Comparison of ENCODE assay signal across 17 cellular contexts in the genomic region with DNA sequence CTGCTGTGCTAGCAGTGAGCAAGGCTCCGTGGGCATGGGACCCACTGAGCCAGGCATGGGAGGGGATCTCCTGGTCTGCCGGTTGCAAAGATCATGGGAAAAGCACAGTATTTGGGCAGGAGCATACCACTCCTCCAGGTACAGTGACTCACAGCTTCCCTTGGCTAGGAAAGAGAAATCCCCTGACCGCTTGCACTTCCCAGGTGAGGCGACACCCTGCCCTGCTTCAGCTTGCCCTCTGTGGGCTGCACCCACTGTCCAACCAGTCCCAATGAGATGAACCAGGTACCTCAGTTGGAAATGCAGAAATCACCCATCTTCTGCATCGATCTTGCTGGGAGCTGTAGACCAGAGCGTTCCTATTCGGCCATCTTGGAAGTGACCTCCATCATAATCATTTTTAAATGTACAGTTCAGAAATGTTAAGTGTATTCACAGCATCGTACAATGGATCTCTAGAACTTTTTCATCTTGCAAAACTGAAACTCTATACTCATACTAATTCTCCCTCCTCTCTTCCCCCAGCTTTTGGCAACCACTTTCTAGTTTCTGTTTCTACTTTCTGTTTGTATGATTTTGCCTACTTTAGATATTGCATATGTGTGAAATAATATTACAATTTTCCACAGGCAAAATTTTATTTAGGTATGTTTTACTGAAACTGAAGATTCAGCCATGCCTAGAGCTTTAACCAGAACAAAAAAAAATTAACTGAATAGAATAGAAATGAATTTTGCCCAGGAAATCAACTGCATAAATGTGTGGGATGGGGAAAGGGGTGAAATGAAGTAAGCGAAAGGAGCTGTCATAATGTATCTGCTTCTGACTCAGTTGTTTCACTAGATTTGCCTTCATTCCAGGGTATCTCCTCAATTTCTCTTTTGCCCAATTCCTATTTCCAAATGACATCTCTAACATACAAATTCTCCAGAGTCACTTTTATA.
DNase-seq lines count a peak whose midpoint lies in the region; ATAC-seq and TF ChIP-seq lines count a peak whose summit lies in the region.
"Had no signal": no experiment of that assay in that cellular context is flagged by ENCODE, and none has a peak within 500 bp of the region (broad histone marks: within the 10 kb centered on the region; RNA-seq: fewer than 3 reads in every experiment).

No MANE protein-coding gene starts in this region.

- H3K4me1 Mint-ChIP-seq in activated T-cell treated with anti-CD3 and anti-CD28 coated beads, Interleukin-2, amount 50 U/mL, for 72 hours (ENCODE audit: low read depth) = peaks cover 8% of the 10 kb centered on the region
- H3K4me1 Mint-ChIP-seq in natural killer cell treated with Interleukin-12 subunit alpha and Interleukin-12 subunit beta and Interleukin-15 and Interleukin-18, amount 100 ng/mL, for 72 hours (ENCODE audit: low read depth in 2 of 2) = peaks cover 17 to 32% of the 10 kb centered on the region in 2 donors
- H3K4me1 Mint-ChIP-seq: memory B cell had no signal

- no peak for DNase-seq in activated T-cell treated with anti-CD3 and anti-CD28 coated beads, Interleukin-2, amount 50 U/mL, for 72 hours
- no peak for DNase-seq in activated T-cell treated with anti-CD3 and anti-CD28 coated beads, Interleukin-2, amount 50 U/mL, for 48 hours
- no peak for DNase-seq in natural killer cell treated with Interleukin-12 subunit alpha and Interleukin-12 subunit beta and Interleukin-15 and Interleukin-18, amount 100 ng/mL, for 72 hours (ENCODE audit: low spot score)
- DNase-seq in NCI-H2107 treated with DMSO at 0.1 percent for 48 hours (lab: John Stamatoyannopoulos, UW; ENCODE audit: unreplicated experiment) (no peak), SK-N-DZ (ENCODE audit: low spot score) (no peak), right atrium auricular region (ENCODE audit: low spot score) (no peak)
- DNase-seq: ACHN; activated naive CD4-positive, alpha-beta T cell treated with anti-CD3 and anti-CD28 coated beads, Interleukin-2, amount 10 ng/mL, durations not matched to agents 7 days and 5 days; GM23248; NCI-H226; stimulated activated CD4-positive, alpha-beta T cell treated with anti-CD3 and anti-CD28 coated beads, Interleukin-4, amount 100 ng/mL, for 4 hours; testis had no signal

- peaks cover 10 to 11% of the 10 kb centered on the region in 2 donors for H3K9me3 Mint-ChIP-seq in activated T-cell treated with anti-CD3 and anti-CD28 coated beads, Interleukin-2, amount 50 U/mL, for 72 hours
- peaks cover 13% of the 10 kb centered on the region for H3K9me3 Mint-ChIP-seq in natural killer cell treated with Interleukin-12 subunit alpha and Interleukin-12 subunit beta and Interleukin-15 and Interleukin-18, amount 100 ng/mL, for 72 hours
- H3K9me3 Mint-ChIP-seq: activated naive CD4-positive, alpha-beta T cell treated with anti-CD3 and anti-CD28 coated beads, Interleukin-2, amount 10 ng/mL, durations not matched to agents 7 days and 5 days had no signal

- peak overlapping the region in 1 of 2 donors; percentile 30 for H3K4me3 Mint-ChIP-seq in activated T-cell treated with anti-CD3 and anti-CD28 coated beads, Interleukin-2, amount 50 U/mL, for 72 hours
- peak overlapping the region; percentile 63 for H3K4me3 Mint-ChIP-seq in natural killer cell treated with Interleukin-12 subunit alpha and Interleukin-12 subunit beta and Interleukin-15 and Interleukin-18, amount 100 ng/mL, for 72 hours
- H3K4me3 Mint-ChIP-seq: activated naive CD4-positive, alpha-beta T cell treated with anti-CD3 and anti-CD28 coated beads, Interleukin-2, amount 10 ng/mL, durations not matched to agents 7 days and 5 days; memory B cell had no signal

- no peaks in the 10 kb centered on the region for H3K9me3 ChIP-seq in right atrium auricular region
- H3K9me3 ChIP-seq: testis had no signal

- H3K27ac ChIP-seq in right atrium auricular region = no peak overlapping the region
- H3K27ac ChIP-seq: GM23248, testis, VCaP had no signal

- no peaks in the 10 kb centered on the region for H3K4me1 ChIP-seq in right atrium auricular region
- H3K4me1 ChIP-seq: testis had no signal

- H3K4me3 ChIP-seq in right atrium auricular region = no peak overlapping the region
- H3K4me3 ChIP-seq: GM23248, K562, testis had no signal

- peaks cover 70% of the 10 kb centered on the region for H3K27me3 Mint-ChIP-seq in activated T-cell treated with anti-CD3 and anti-CD28 coated beads, Interleukin-2, amount 50 U/mL, for 72 hours (ENCODE audit: low read depth)
- H3K27me3 Mint-ChIP-seq in natural killer cell treated with Interleukin-12 subunit alpha and Interleukin-12 subunit beta and Interleukin-15 and Interleukin-18, amount 100 ng/mL, for 72 hours = peaks cover 8 to 15% of the 10 kb centered on the region in 2 donors

- peaks cover 10 to 15% of the 10 kb centered on the region in 2 donors for H3K36me3 Mint-ChIP-seq in activated T-cell treated with anti-CD3 and anti-CD28 coated beads, Interleukin-2, amount 50 U/mL, for 72 hours (ENCODE audit: insufficient read depth in 2 of 2)
- H3K36me3 Mint-ChIP-seq in natural killer cell treated with Interleukin-12 subunit alpha and Interleukin-12 subunit beta and Interleukin-15 and Interleukin-18, amount 100 ng/mL, for 72 hours = peaks cover 18% of the 10 kb centered on the region
- H3K36me3 Mint-ChIP-seq: activated naive CD4-positive, alpha-beta T cell treated with anti-CD3 and anti-CD28 coated beads, Interleukin-2, amount 10 ng/mL, durations not matched to agents 7 days and 5 days; memory B cell had no signal

- no peak for TF ChIP-seq CTCF in right atrium auricular region (IDR thresholded peaks at IDR 0.05)

- ATAC-seq in activated T-cell treated with anti-CD3 and anti-CD28 coated beads, Interleukin-2, amount 50 U/mL, for 72 hours (replicated peaks in 1 of 2) = peak; percentile 88 to 91
- ATAC-seq in GM21529 (IDR thresholded peaks at IDR 0.05; ENCODE audit: unreplicated experiment) (peak; percentile 92), HG03135 (IDR thresholded peaks at IDR 0.05; ENCODE audit: unreplicated experiment) (peak; percentile 74)
- ATAC-seq in natural killer cell treated with Interleukin-12 subunit alpha and Interleukin-12 subunit beta and Interleukin-15 and Interleukin-18, amount 100 ng/mL, for 72 hours = peak; percentile 86 to 95
- ATAC-seq: K562 had no signal

- H3K36me3 ChIP-seq in right atrium auricular region = no peaks in the 10 kb centered on the region

- H3K27me3 ChIP-seq in right atrium auricular region = no peaks in the 10 kb centered on the region
- H3K27me3 ChIP-seq: testis had no signal

- peak overlapping the region; percentile 70 for H3K27ac Mint-ChIP-seq in activated T-cell treated with anti-CD3 and anti-CD28 coated beads, Interleukin-2, amount 50 U/mL, for 72 hours
- peak overlapping the region; percentile 16 to 50 for H3K27ac Mint-ChIP-seq in natural killer cell treated with Interleukin-12 subunit alpha and Interleukin-12 subunit beta and Interleukin-15 and Interleukin-18, amount 100 ng/mL, for 72 hours
- H3K27ac Mint-ChIP-seq: activated naive CD4-positive, alpha-beta T cell treated with anti-CD3 and anti-CD28 coated beads, Interleukin-2, amount 10 ng/mL, durations not matched to agents 7 days and 5 days; memory B cell had no signal
